ENCODE assay signal across 12 cellular contexts in the genomic region with DNA sequence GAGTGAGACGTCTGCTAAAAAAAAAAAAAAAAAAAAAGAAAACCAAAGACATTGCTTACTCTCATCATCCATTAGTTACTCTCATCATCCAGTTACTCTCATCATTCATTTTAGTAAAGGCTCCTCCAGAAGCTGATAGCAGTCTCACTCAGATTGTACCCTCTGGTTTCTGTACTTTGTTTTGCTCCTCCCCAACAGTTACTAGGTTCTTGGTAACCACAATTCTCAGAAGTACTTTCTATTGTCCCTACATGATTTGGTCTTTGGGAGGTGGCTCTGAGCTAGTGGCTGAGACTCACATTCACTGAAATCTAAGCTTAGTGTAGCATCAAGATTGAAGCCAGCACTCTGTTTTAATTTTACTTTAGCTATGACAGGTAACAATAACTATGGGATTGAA. TPM values are rescaled to one million over a fixed set of nuclear protein-coding genes. Genes with fewer than 3 reads are reported as not detected.
DNase-seq lines count a peak whose midpoint lies in the region; ATAC-seq lines count a peak whose summit lies in the region.
"Had no signal": no experiment of that assay in that cellular context is flagged by ENCODE, and none has a peak within 500 bp of the region (broad histone marks: within the 10 kb centered on the region; RNA-seq: fewer than 3 reads in every experiment).

No MANE protein-coding gene starts in this region.

- H3K27me3 ChIP-seq in naive thymus-derived CD4-positive, alpha-beta T cell (ENCODE audit: control insufficient read depth in 2 of 2, insufficient read depth in 2 of 2, low read length in 2 of 2) = no peaks in the 10 kb centered on the region

- H3K9me3 Mint-ChIP-seq in activated naive CD4-positive, alpha-beta T cell treated with anti-CD3 and anti-CD28 coated beads, Interleukin-2, amount 10 ng/mL, durations not matched to agents 7 days and 5 days = no peaks in the 10 kb centered on the region
- H3K9me3 Mint-ChIP-seq in naive thymus-derived CD4-positive, alpha-beta T cell = no peaks in the 10 kb centered on the region
- H3K9me3 Mint-ChIP-seq: natural killer cell treated with Interleukin-12 subunit alpha and Interleukin-12 subunit beta and Interleukin-15 and Interleukin-18, amount 100 ng/mL, for 72 hours had no signal

- intact Hi-C loops in naive thymus-derived CD4-positive, alpha-beta T cell (cut with micrococcal nuclease) = no loop called here
- intact Hi-C loops in left colon (cut with DNase I, micrococcal nuclease) = loop anchor here in 1 of 2 donors (10.0 kb wide), 1 partner anchor 118 kb away; a partner anchor contains a TSS

- peak overlapping the region; percentile 56 for H3K27ac Mint-ChIP-seq in activated naive CD4-positive, alpha-beta T cell treated with anti-CD3 and anti-CD28 coated beads, Interleukin-2, amount 10 ng/mL, durations not matched to agents 7 days and 5 days
- H3K27ac Mint-ChIP-seq in naive thymus-derived CD4-positive, alpha-beta T cell = peak overlapping the region; percentile 39 to 95 (median 76)
- H3K27ac Mint-ChIP-seq: natural killer cell treated with Interleukin-12 subunit alpha and Interleukin-12 subunit beta and Interleukin-15 and Interleukin-18, amount 100 ng/mL, for 72 hours had no signal

- H3K4me3 ChIP-seq in naive thymus-derived CD4-positive, alpha-beta T cell (ENCODE audit: low read length) = no peak overlapping the region

- peak; percentile 75 for ATAC-seq in GM21515 (IDR thresholded peaks at IDR 0.05; ENCODE audit: unreplicated experiment)
- ATAC-seq in HG03575 (IDR thresholded peaks at IDR 0.05; ENCODE audit: extremely low read depth, insufficient number of reproducible peaks, low FRiP score, unreplicated experiment) = peak; percentile 75
- ATAC-seq in naive thymus-derived CD4-positive, alpha-beta T cell = peak; percentile 92
- no peak for ATAC-seq in left colon
- ATAC-seq in HG03457 (IDR thresholded peaks at IDR 0.05; ENCODE audit: unreplicated experiment) = no peak

- no peaks in the 10 kb centered on the region for H3K9me3 ChIP-seq in naive thymus-derived CD4-positive, alpha-beta T cell (ENCODE audit: control insufficient read depth in 2 of 3, low read length in 3 of 3)

- H3K27me3 Mint-ChIP-seq in activated naive CD4-positive, alpha-beta T cell treated with anti-CD3 and anti-CD28 coated beads, Interleukin-2, amount 10 ng/mL, durations not matched to agents 7 days and 5 days = peaks cover 8% of the 10 kb centered on the region
- H3K27me3 Mint-ChIP-seq in naive thymus-derived CD4-positive, alpha-beta T cell = peaks cover 0 to 25% (median 9%) of the 10 kb centered on the region in 5 donors

- CTCF ChIA-PET in activated naive CD4-positive, alpha-beta T cell treated with anti-CD3 and anti-CD28 coated beads, Interleukin-2, amount 10 ng/mL, durations not matched to agents 7 days and 5 days (lab: Charles Lee) = interaction anchor here (0.6 to 3.0 kb wide), 7 partner anchors 9 to 252 kb away, joined by 3 to 15 read pairs (median 7); no protein-coding TSS in a partner anchor
- CTCF ChIA-PET in naive thymus-derived CD4-positive, alpha-beta T cell (lab: Charles Lee) = interaction anchor here (0.9 to 3.1 kb wide), 4 partner anchors 8 to 111 kb away, joined by 3 to 11 read pairs (median 4); no protein-coding TSS in a partner anchor

- H3K4me1 Mint-ChIP-seq in activated naive CD4-positive, alpha-beta T cell treated with anti-CD3 and anti-CD28 coated beads, Interleukin-2, amount 10 ng/mL, durations not matched to agents 7 days and 5 days = peaks cover 41% of the 10 kb centered on the region
- H3K4me1 Mint-ChIP-seq in naive thymus-derived CD4-positive, alpha-beta T cell = peaks cover 7 to 45% (median 21%) of the 10 kb centered on the region in 7 donors

- H3K36me3 Mint-ChIP-seq in activated naive CD4-positive, alpha-beta T cell treated with anti-CD3 and anti-CD28 coated beads, Interleukin-2, amount 10 ng/mL, durations not matched to agents 7 days and 5 days = no peaks in the 10 kb centered on the region
- H3K36me3 Mint-ChIP-seq in naive thymus-derived CD4-positive, alpha-beta T cell = no peaks in the 10 kb centered on the region
- H3K36me3 Mint-ChIP-seq: natural killer cell treated with Interleukin-12 subunit alpha and Interleukin-12 subunit beta and Interleukin-15 and Interleukin-18, amount 100 ng/mL, for 72 hours had no signal

- H3K36me3 ChIP-seq in naive thymus-derived CD4-positive, alpha-beta T cell (ENCODE audit: control insufficient read depth in 2 of 3, insufficient read depth in 3 of 3, low read length in 3 of 3) = no peaks in the 10 kb centered on the region

- POLR2A ChIA-PET in naive thymus-derived CD4-positive, alpha-beta T cell (lab: Charles Lee) = interaction anchor here (0.6 to 1.1 kb wide), 2 partner anchors 74 to 441 kb away, joined by 3 read pairs; no protein-coding TSS in a partner anchor

- peak overlapping the region; percentile 6 for H3K27ac ChIP-seq in naive thymus-derived CD4-positive, alpha-beta T cell (ENCODE audit: low read depth, low read length)

- H3K4me3 Mint-ChIP-seq in activated naive CD4-positive, alpha-beta T cell treated with anti-CD3 and anti-CD28 coated beads, Interleukin-2, amount 10 ng/mL, durations not matched to agents 7 days and 5 days = peak overlapping the region; percentile 8
- peak overlapping the region in 8 of 10 donors; percentile 27 to 63 (median 52) for H3K4me3 Mint-ChIP-seq in naive thymus-derived CD4-positive, alpha-beta T cell
- H3K4me3 Mint-ChIP-seq: natural killer cell treated with Interleukin-12 subunit alpha and Interleukin-12 subunit beta and Interleukin-15 and Interleukin-18, amount 100 ng/mL, for 72 hours had no signal

- peaks cover 0 to 17% of the 10 kb centered on the region in 2 donors for H3K4me1 ChIP-seq in naive thymus-derived CD4-positive, alpha-beta T cell (ENCODE audit: control insufficient read depth in 2 of 2, insufficient read depth in 2 of 2, low read length in 2 of 2)

- peak; percentile 40 for DNase-seq in activated naive CD4-positive, alpha-beta T cell treated with anti-CD3 and anti-CD28 coated beads, Interleukin-2, amount 10 ng/mL, durations not matched to agents 7 days and 5 days
- no peak for DNase-seq in activated naive CD4-positive, alpha-beta T cell treated with anti-CD3 and anti-CD28 coated beads, Interleukin-2, amount 50 U/mL, for 16 hours
- DNase-seq in naive thymus-derived CD4-positive, alpha-beta T cell = peak in 5 of 9 donors; percentile 34 to 65 (median 47)
- DNase-seq in left colon (no peak), SHP77 treated with DMSO at 0.1 percent for 48 hours (lab: John Stamatoyannopoulos, UW) (no peak)
- DNase-seq: activated effector memory CD4-positive, alpha-beta T cell treated with anti-CD3 and anti-CD28 coated beads, Interleukin-2, amount 50 U/mL, for 16 hours; effector CD4-positive, alpha-beta T cell had no signal

RNA-seq across cellular contexts. Expression of a gene that starts 14.3 kb away (rescaled TPM):
- not detected for total RNA-seq in naive thymus-derived CD4-positive, alpha-beta T cell
- not detected for polyA plus RNA-seq in naive thymus-derived CD4-positive, alpha-beta T cell
- total RNA-seq in left colon = not detected
- total RNA-seq: natural killer cell treated with Interleukin-12 subunit alpha and Interleukin-12 subunit beta and Interleukin-15 and Interleukin-18, amount 100 ng/mL, for 72 hours; T-helper 1 cell treated with Interleukin-12 subunit alpha and Interleukin-12 subunit beta and Interleukin-4 antibody, amounts not matched to agents 30 ng/mL and 1 ng/mL, for 36 hours had no signal

RNA-seq across cellular contexts. Expression of a gene that starts 17.5 kb away (rescaled TPM):
- 10 to 100 TPM; 22.2 to 44.4 (median 26.2) TPM for total RNA-seq in naive thymus-derived CD4-positive, alpha-beta T cell
- 10 to 100 TPM; 53.2 to 53.7 TPM for polyA plus RNA-seq in naive thymus-derived CD4-positive, alpha-beta T cell
- total RNA-seq in left colon = 10 to 100 TPM; 43.6 to 48.9 TPM

RNA-seq across cellular contexts. Expression of a gene that starts 30.1 kb away (rescaled TPM):
- total RNA-seq in naive thymus-derived CD4-positive, alpha-beta T cell = 1 to 10 TPM in 3 of 5 experiments, under 1 TPM in 2; 0.32 to 5.3 (median 1.1) TPM
- under 1 TPM; 0.19 to 0.37 TPM for polyA plus RNA-seq in naive thymus-derived CD4-positive, alpha-beta T cell
- total RNA-seq in left colon = 10 to 100 TPM; 28.7 to 94.9 TPM

RNA-seq across cellular contexts. Expression of a gene that starts 59.6 kb away (rescaled TPM):
- total RNA-seq in naive thymus-derived CD4-positive, alpha-beta T cell = 10 to 100 TPM; 19.4 to 25.0 (median 20.5) TPM
- polyA plus RNA-seq in naive thymus-derived CD4-positive, alpha-beta T cell = 10 to 100 TPM; 45.1 to 55.9 TPM
- 10 to 100 TPM; 17.3 to 20.4 TPM for total RNA-seq in left colon

Comparison
In these comparisons a context has a peak if more than half of its experiments do, and no peak if none do; other contexts are left out.
1. DNase-seq: peak in activated naive CD4-positive, alpha-beta T cell treated with anti-CD3 and anti-CD28 coated beads, Interleukin-2, amount 10 ng/mL, durations not matched to agents 7 days and 5 days (single experiment) and naive thymus-derived CD4-positive, alpha-beta T cell (5 of 9); none in activated naive CD4-positive, alpha-beta T cell treated with anti-CD3 and anti-CD28 coated beads, Interleukin-2, amount 50 U/mL, for 16 hours (single experiment), left colon (0 of 2) and SHP77 treated with DMSO at 0.1 percent for 48 hours (single experiment).
2. ATAC-seq: peak in GM21515 (single experiment), HG03575 (single experiment) and naive thymus-derived CD4-positive, alpha-beta T cell (single experiment); none in left colon (single experiment) and HG03457 (single experiment).
3. RNA of a gene that starts 30.1 kb away (total RNA-seq): 28.7 to 94.9 TPM in left colon; 0.32 to 5.3 TPM in naive thymus-derived CD4-positive, alpha-beta T cell; every median in the first group is over 4 times any median in the second.